In the genomic region with DNA sequence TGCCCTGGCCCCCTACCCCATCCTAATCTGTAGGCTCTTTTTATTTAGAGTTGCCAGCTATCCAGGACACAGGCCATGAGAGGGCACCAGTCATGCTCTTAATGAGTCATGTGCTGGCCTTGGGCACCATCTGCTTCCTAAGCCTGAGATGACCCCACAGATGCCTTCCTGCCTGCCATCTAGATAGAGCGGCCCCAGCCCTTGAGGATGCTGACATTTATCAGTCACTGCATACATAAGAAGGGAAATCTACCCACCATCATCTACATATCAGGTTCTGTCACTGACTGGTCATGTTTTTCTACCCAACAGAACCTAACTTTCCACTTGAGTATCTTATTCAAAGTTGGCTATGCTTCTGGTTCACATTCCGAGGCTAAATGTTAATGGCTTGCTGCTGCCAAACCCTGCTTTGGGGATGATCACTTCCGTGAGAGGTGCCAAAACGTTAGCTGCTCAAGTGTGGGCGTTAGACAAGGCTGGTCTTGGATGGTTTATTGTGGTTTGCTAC, we compare ENCODE assay signal across 12 cellular contexts. TPM values are rescaled to one million over a fixed set of nuclear protein-coding genes. Genes with fewer than 3 reads are reported as not detected.
DNase-seq lines count a peak whose midpoint lies in the region; ATAC-seq, FAIRE-seq and TF ChIP-seq lines count a peak whose summit lies in the region.
"Had no signal": no experiment of that assay in that cellular context is flagged by ENCODE, and none has a peak within 500 bp of the region (broad histone marks: within the 10 kb centered on the region; RNA-seq: fewer than 3 reads in every experiment).

No MANE protein-coding gene starts in this region.

- H2BK20ac ChIP-seq in H1 (ENCODE audit: low read length) = no peak overlapping the region

- H3K36me3 Mint-ChIP-seq in osteocyte (ENCODE audit: unreplicated experiment) = peaks cover 10% of the 10 kb centered on the region

- peaks cover 4% of the 10 kb centered on the region for H3K9me3 Mint-ChIP-seq in osteocyte (ENCODE audit: unreplicated experiment)
- H3K9me3 Mint-ChIP-seq: central memory CD8-positive, alpha-beta T cell had no signal

- no peak for TF ChIP-seq POLR2A in H1 (IDR thresholded peaks at IDR 0.05; ENCODE audit: control extremely low read depth in 1 of 2, low read depth in 2 of 2, low read length in 2 of 2)

- no peak overlapping the region for H3K4me3 Mint-ChIP-seq in osteocyte (ENCODE audit: unreplicated experiment)
- H3K4me3 Mint-ChIP-seq: central memory CD8-positive, alpha-beta T cell had no signal

- 90% methylated on average over 5 of the region's 5 CpGs; no CpG with 5 or more reads in 1 of the 2 experiments for WGBS in H1 (ENCODE audit: extremely low coverage in 1 of 2, insufficient coverage in 1 of 2, insufficient read length in 1 of 2, insufficient replicate concordance in 2 of 2, low coverage in 1 of 2, low lambda C conversion rate in 2 of 2, missing lambda C conversion rate in 1 of 2), 2 experiments

- H3K9me3 ChIP-seq in H1 (ENCODE audit: insufficient read depth in 2 of 2, low read depth in 1 of 2, low read length in 1 of 2) = peaks cover 13% of the 10 kb centered on the region in 2 experiments

- no peak overlapping the region for H3K9ac ChIP-seq in H1 (replicated peaks in 1 of 4; ENCODE audit: extremely low read depth in 1 of 4, low read depth in 3 of 4, low read length in 3 of 4)

- no peak overlapping the region for H2AFZ ChIP-seq in H1 (ENCODE audit: low read length)

- CTCF ChIA-PET in H1 (lab: Charles Lee; ENCODE audit: partially characterized antibody) = interaction anchor here (1.0 to 1.4 kb wide), 3 partner anchors 15 to 314 kb away, joined by 3 to 4 read pairs (median 3); no protein-coding TSS in a partner anchor

- H3K4me1 Mint-ChIP-seq in osteocyte (ENCODE audit: unreplicated experiment) = peaks cover 2% of the 10 kb centered on the region
- H3K4me1 Mint-ChIP-seq: central memory CD8-positive, alpha-beta T cell had no signal

- no peak overlapping the region for H2BK12ac ChIP-seq in H1 (ENCODE audit: low read depth, low read length)

- H3K14ac ChIP-seq in H1 (ENCODE audit: insufficient read length) = no peak overlapping the region

- no peak overlapping the region for H4K91ac ChIP-seq in H1 (replicated peaks; ENCODE audit: insufficient read length, low read length)

- no peak overlapping the region for H3K23ac ChIP-seq in H1 (ENCODE audit: insufficient read length)

- no peak for ATAC-seq in HG02798 (IDR thresholded peaks at IDR 0.05; ENCODE audit: poor library complexity, unreplicated experiment)

- H3K27me3 ChIP-seq in H1 (replicated peaks in 1 of 4; ENCODE audit: control insufficient read depth in 3 of 4, extremely low read depth in 1 of 4, insufficient read depth in 3 of 4, low read length in 3 of 4) = no peaks in the 10 kb centered on the region

- H3K4me1 ChIP-seq in H1 (replicated peaks in 1 of 4; ENCODE audit: control insufficient read depth in 3 of 4, insufficient read depth in 4 of 4, low read length in 3 of 4) = peaks cover 0 to 4% (median 0%) of the 10 kb centered on the region in 4 experiments; a peak in 1 of 7 replicates

- H3K4me3 ChIP-seq in H1 (ENCODE audit: extremely low read depth in 1 of 4, insufficient read depth in 2 of 4, low read depth in 3 of 4, low read length in 4 of 4) = no peak overlapping the region

- peak in 1 of 3 experiments; percentile 16; a peak in 2 of 4 replicates for TF ChIP-seq CTCF in H1 (IDR thresholded peaks at IDR 0.05; ENCODE audit: control extremely low read depth in 1 of 3, insufficient read depth in 1 of 3, low read depth in 1 of 3, low read length in 3 of 3)
- TF ChIP-seq CTCF in osteocyte (IDR thresholded peaks at IDR 0.05) = no peak

- H2BK5ac ChIP-seq in H1 (ENCODE audit: low read depth, low read length) = no peak overlapping the region

- H3K27ac Mint-ChIP-seq in osteocyte (ENCODE audit: unreplicated experiment) = no peak overlapping the region

- no peaks in the 10 kb centered on the region for H3K27me3 Mint-ChIP-seq in osteocyte (ENCODE audit: unreplicated experiment)

- no peak overlapping the region for H2AK5ac ChIP-seq in H1 (ENCODE audit: low read depth, low read length)

- H3K4ac ChIP-seq in H1 (replicated peaks; ENCODE audit: insufficient read length, low read depth, low read length) = no peak overlapping the region

- H3K79me1 ChIP-seq in H1 (ENCODE audit: low read depth, low read length) = no peaks in the 10 kb centered on the region

- H4K8ac ChIP-seq in H1 (ENCODE audit: extremely low read depth, insufficient read depth, low read length) = no peak overlapping the region

- peaks cover 0 to 13% (median 5%) of the 10 kb centered on the region in 4 experiments; a peak in 4 of 8 replicates for H3K36me3 ChIP-seq in H1 (ENCODE audit: control insufficient read depth in 2 of 4, insufficient read depth in 4 of 4, low read length in 3 of 4)

- H4K20me1 ChIP-seq in H1 (replicated peaks in 1 of 2; ENCODE audit: control insufficient read depth in 1 of 2, insufficient read depth in 2 of 2, low read length in 2 of 2) = peaks cover 3 to 4% of the 10 kb centered on the region in 2 experiments

- H3K23me2 ChIP-seq in H1 (ENCODE audit: low read depth, low read length) = no peaks in the 10 kb centered on the region

- H3K18ac ChIP-seq in H1 (ENCODE audit: extremely low read depth, low read length) = no peak overlapping the region

- POLR2A ChIA-PET in H1 (lab: Charles Lee; ENCODE audit: partially characterized antibody) = no interaction called here

- TF ChIP-seq EP300 in H1 (IDR thresholded peaks at IDR 0.05; ENCODE audit: borderline replicate concordance in 1 of 2, low read depth in 2 of 2, low read length in 2 of 2) = no peak

- no peak overlapping the region for H4K5ac ChIP-seq in H1 (ENCODE audit: insufficient read length, low read depth, low read length)

- TF ChIP-seq RAD21 in H1 (IDR thresholded peaks at IDR 0.05 in 1 of 2, conservative IDR thresholded peaks at IDR 0.05 in 1 of 2; ENCODE audit: low read depth in 2 of 2, low read length in 2 of 2) = peak; percentile 7 to 27; a peak in 2 of 4 replicates

- H2BK120ac ChIP-seq in H1 (replicated peaks; ENCODE audit: low read depth, low read length) = no peak overlapping the region

- no peak overlapping the region for H3K56ac ChIP-seq in H1 (replicated peaks; ENCODE audit: insufficient read length, low read depth, low read length)

- FAIRE-seq in H1 (lab: Jason Lieb, UNC) = no peak

- no peak overlapping the region for H3K27ac ChIP-seq in H1 (ENCODE audit: low read depth, low read length)

- no peak overlapping the region for H2BK15ac ChIP-seq in H1 (ENCODE audit: low read length)

- peaks cover 0 to 63% of the 10 kb centered on the region in 2 experiments; a peak in 2 of 4 replicates for H3K79me2 ChIP-seq in H1 (ENCODE audit: control insufficient read depth in 1 of 2, insufficient read depth in 2 of 2, low read length in 2 of 2)

- peak; percentile 78 for DNase-seq in AG20443 (ENCODE audit: low spot score)
- peak; percentile 79 to 86 for DNase-seq in NCI-H446 (lab: John Stamatoyannopoulos, UW)
- DNase-seq in H1 (ENCODE audit: low read depth in 1 of 2, low spot score in 2 of 2) = no peak
- DNase-seq in lung microvascular endothelial cell (ENCODE audit: low read depth in 2 of 2) = peak; percentile 82 to 84
- no peak for DNase-seq in osteocyte (ENCODE audit: extremely low spot score, unreplicated experiment)
- DNase-seq in ecto neural progenitor cell (ENCODE audit: low spot score) = no peak
- DNase-seq in mucosa of gallbladder (ENCODE audit: low spot score) = no peak
- DNase-seq: activated CD8-positive, alpha-beta memory T cell treated with anti-CD3 and anti-CD28 coated beads, Interleukin-2, amount 50 U/mL, for 4 hours; H7; NCI-H187 treated with DMSO at 0.1 percent for 48 hours had no signal

- no peak overlapping the region for H3K4me2 ChIP-seq in H1 (ENCODE audit: insufficient read depth in 1 of 2, low read depth in 2 of 2, low read length in 2 of 2)

TF ChIP-seq in H1, 55 proteins besides CTCF, POLR2A, EP300 and RAD21 (continues in another document):
- TF ChIP-seq SP1 (IDR thresholded peaks at IDR 0.05; ENCODE audit: low read depth, low read length) (no peak), RBBP5 (IDR thresholded peaks at IDR 0.05; ENCODE audit: borderline replicate concordance, low read depth, low read length) (no peak), TAF1 (IDR thresholded peaks at IDR 0.05; ENCODE audit: low read depth, low read length) (no peak), HDAC2 (IDR thresholded peaks at IDR 0.05; ENCODE audit: borderline replicate concordance in 1 of 2, low read depth in 2 of 2, low read length in 2 of 2) (no peak), RFX5 (IDR thresholded peaks at IDR 0.05; ENCODE audit: borderline replicate concordance, low read depth, low read length) (no peak), EZH2 (IDR thresholded peaks at IDR 0.05; ENCODE audit: low read depth, low read length, severe bottlenecking) (no peak), BCL11A (IDR thresholded peaks at IDR 0.05; ENCODE audit: low read depth in 2 of 2, low read length in 2 of 2) (no peak), BRCA1 (IDR thresholded peaks at IDR 0.05; ENCODE audit: low read depth, low read length) (no peak), TAF7 (optimal IDR thresholded peaks at IDR 0.05; ENCODE audit: borderline replicate concordance, low read depth, low read length) (no peak), CBX8 (IDR thresholded peaks at IDR 0.05; ENCODE audit: borderline replicate concordance, low read depth, low read length) (no peak), NANOG (IDR thresholded peaks at IDR 0.05; ENCODE audit: insufficient read depth, low read depth, low read length, poor library complexity, severe bottlenecking) (no peak), SP4 (IDR thresholded peaks at IDR 0.05; ENCODE audit: low read length) (no peak), EGR1 (IDR thresholded peaks at IDR 0.05; ENCODE audit: borderline replicate concordance, low read depth, low read length) (no peak), GTF2F1 (IDR thresholded peaks at IDR 0.05; ENCODE audit: borderline replicate concordance, low read depth, low read length) (no peak), CHD1 (IDR thresholded peaks at IDR 0.05; ENCODE audit: low read depth, low read length) (no peak), CREB1 (IDR thresholded peaks at IDR 0.05) (no peak), JUN (IDR thresholded peaks at IDR 0.05; ENCODE audit: low read depth, low read length) (no peak)

RNA-seq across cellular contexts. Expression of a gene that starts 49.9 kb away (rescaled TPM):
- total RNA-seq in H1 (2021; fragmentation: NEBNext Ultra II Directional; extraction: Animal tissue kit (Norgen Biotek cat#: 25700)) = 1.2 and 2.4 TPM in 2 replicates
- polyA plus RNA-seq in H1 (2011; rRNA removed) = 0.39 and 1.1 TPM in 2 replicates
- polyA plus RNA-seq in H1 (2011; cell fraction: cytosol; rRNA removed) = 1.2 TPM
- 1.9 TPM for polyA plus RNA-seq in H1 (2011; cell fraction: nucleus; rRNA removed)
- polyA plus RNA-seq in H1 (2012, experiment 1 of 2) = 1.3 to 1.7 TPM (median 1.3 TPM) in 4 replicates
- 0.05 TPM for polyA plus RNA-seq in H1 (2012, experiment 2 of 2)
- 1.7 TPM for polyA plus RNA-seq in H1 (2013, experiment 1 of 2)
- 1.7 TPM for polyA plus RNA-seq in H1 (2013, experiment 2 of 2)
- polyA minus RNA-seq in H1 (2011; rRNA and poly(A)+ RNA removed) = 1.0 and 3.0 TPM in 2 replicates
- 1.1 TPM for polyA minus RNA-seq in H1 (2011; cell fraction: cytosol; rRNA and poly(A)+ RNA removed)
- 2.5 TPM for polyA minus RNA-seq in H1 (2011; cell fraction: nucleus; rRNA and poly(A)+ RNA removed)
- under 0.01 TPM in 1 of 2 replicates, not detected in the other for total RNA-seq in lung microvascular endothelial cell
- 0.59 TPM in 1 of 2 replicates, not detected in the other for total RNA-seq in osteocyte
- total RNA-seq in mucosa of gallbladder = 1.6 TPM

Comparison
In these comparisons a context has a peak if more than half of its experiments do, and no peak if none do; other contexts are left out.
1. DNase-seq: peak in AG20443 (single experiment), NCI-H446 (2 of 2) and lung microvascular endothelial cell (2 of 2); none in H1 (0 of 2), osteocyte (single experiment), ecto neural progenitor cell (single experiment) and mucosa of gallbladder (single experiment).